In the genomic region with DNA sequence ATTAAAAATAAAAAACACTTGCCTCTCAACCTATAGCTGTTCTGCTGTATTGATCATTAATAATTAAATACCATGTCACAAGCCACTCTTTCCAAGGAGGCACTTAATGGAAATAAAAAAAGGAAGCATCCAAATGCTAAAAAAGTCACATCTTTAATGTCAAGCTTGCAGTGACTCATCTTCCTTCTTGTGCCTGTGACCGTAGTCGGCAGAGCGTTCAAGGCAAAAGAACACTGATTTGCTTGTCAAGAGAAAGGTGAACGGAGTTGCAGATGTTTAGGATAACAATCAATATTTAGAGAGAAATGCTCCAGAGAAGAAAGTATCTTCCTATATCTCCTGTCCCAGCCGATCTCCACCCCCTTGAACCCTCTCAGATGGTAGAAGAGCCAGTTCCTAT, we compare ENCODE assay signal across 32 cellular contexts.
"Had no signal": no experiment of that assay in that cellular context is flagged by ENCODE, and none has a peak within 500 bp of the region (broad histone marks: within the 10 kb centered on the region; RNA-seq: fewer than 3 reads in every experiment).

No MANE protein-coding gene starts in this region.

- H3K4me1 Mint-ChIP-seq: activated CD4-positive, alpha-beta T cell treated with anti-CD3 and anti-CD28 coated beads for 36 hours; activated naive CD4-positive, alpha-beta T cell treated with anti-CD3 and anti-CD28 coated beads, Interleukin-2, amount 10 ng/mL, durations not matched to agents 7 days and 5 days; activated naive CD8-positive, alpha-beta T cell treated with anti-CD3 and anti-CD28 coated beads, Interleukin-2, amount 50 U/mL, for 24 hours; WTC11 had no signal

- H3K4me3 ChIP-seq: K562, PC-9 had no signal

- DNase-seq: activated CD4-positive, alpha-beta memory T cell treated with anti-CD3 and anti-CD28 coated beads for 36 hours; activated CD4-positive, alpha-beta T cell treated with anti-CD3 and anti-CD28 coated beads for 36 hours; activated CD4-positive, alpha-beta T cell treated with anti-CD3 and anti-CD28 coated beads, Interleukin-2, amount 50 U/mL, for 1 hour; activated CD8-positive, alpha-beta memory T cell treated with anti-CD3 and anti-CD28 coated beads, Interleukin-2, amount 50 U/mL, for 4 hours; activated naive CD4-positive, alpha-beta T cell treated with anti-CD3 and anti-CD28 coated beads, Interleukin-2, amount 10 ng/mL, durations not matched to agents 7 days and 5 days; activated naive CD8-positive, alpha-beta T cell treated with anti-CD3 and anti-CD28 coated beads, Interleukin-2, amount 50 U/mL, for 24 hours; activated T-cell treated with anti-CD3 and anti-CD28 coated beads for 4 hours; activated T-cell treated with anti-CD3 and anti-CD28 coated beads, Interleukin-2, amount 50 U/mL, for 4 hours; anterior cingulate cortex; central memory CD4-positive, alpha-beta T cell; NCI-H1092 treated with DMSO at 0.1 percent for 48 hours; NCI-H1417; NCI-H146; NCI-H187; NCI-H2029 treated with DMSO at 0.1 percent for 48 hours; NCI-H2107; NCI-H2171; NCI-H510A; NCI-H526; NCI-H748 treated with DMSO at 0.1 percent for 48 hours; NK-92 treated with Interleukin-12 subunit alpha and Interleukin-12 subunit beta, amount 100 ng/mL, for 24 hours; PC-9; Right ventricle myocardium superior had no signal

- H3K27ac ChIP-seq: PC-9, RWPE1 had no signal

- H3K27me3 Mint-ChIP-seq: activated CD4-positive, alpha-beta memory T cell treated with anti-CD3 and anti-CD28 coated beads for 36 hours; activated CD4-positive, alpha-beta T cell treated with anti-CD3 and anti-CD28 coated beads for 36 hours; activated naive CD4-positive, alpha-beta T cell treated with anti-CD3 and anti-CD28 coated beads, Interleukin-2, amount 10 ng/mL, durations not matched to agents 7 days and 5 days; activated naive CD8-positive, alpha-beta T cell; activated naive CD8-positive, alpha-beta T cell treated with anti-CD3 and anti-CD28 coated beads, Interleukin-2, amount 50 U/mL, for 24 hours; brain had no signal

- H3K4me3 Mint-ChIP-seq: activated CD4-positive, alpha-beta memory T cell treated with anti-CD3 and anti-CD28 coated beads for 36 hours; activated CD4-positive, alpha-beta T cell treated with anti-CD3 and anti-CD28 coated beads for 36 hours; activated naive CD4-positive, alpha-beta T cell treated with anti-CD3 and anti-CD28 coated beads, Interleukin-2, amount 10 ng/mL, durations not matched to agents 7 days and 5 days; activated naive CD8-positive, alpha-beta T cell; activated naive CD8-positive, alpha-beta T cell treated with anti-CD3 and anti-CD28 coated beads, Interleukin-2, amount 50 U/mL, for 24 hours; activated T-cell treated with anti-CD3 and anti-CD28 coated beads, Interleukin-2, amount 50 U/mL, for 4 hours; activated T-helper 1 cell treated with anti-CD3 and anti-CD28 coated beads, Interleukin-12 subunit alpha, Interleukin-12 subunit beta, Interleukin-2, Interleukin-4 antibody, amounts not matched to agents 30 ng/mL and 10 ng/mL and 1 ng/mL, durations not matched to agents 14 hours and 24 hours and 36 hours; brain; T-helper 1 cell treated with Interleukin-12 subunit alpha and Interleukin-12 subunit beta and Interleukin-4 antibody, amounts not matched to agents 30 μg/mL and 1 μg/mL, for 36 hours; T-helper 2 cell treated with Interferon-gamma antibody and Interleukin-4, amounts not matched to agents 5 μg/mL and 100 μg/mL, for 36 hours; WTC11 had no signal

- ATAC-seq: activated CD4-positive, alpha-beta T cell treated with anti-CD3 and anti-CD28 coated beads for 36 hours; activated CD4-positive, CD25-positive, alpha-beta regulatory T cell treated with anti-CD3 and anti-CD28 coated beads, Interleukin-2, amount 50 U/mL, for 24 hours; activated naive CD8-positive, alpha-beta T cell treated with anti-CD3 and anti-CD28 coated beads, Interleukin-2, amount 50 U/mL, for 24 hours; activated T-cell treated with anti-CD3 and anti-CD28 coated beads, Interleukin-2, amount 50 U/mL, for 4 hours; K562; WTC11 had no signal

- H3K27ac Mint-ChIP-seq: activated CD4-positive, alpha-beta memory T cell treated with anti-CD3 and anti-CD28 coated beads for 36 hours; activated CD4-positive, alpha-beta T cell treated with anti-CD3 and anti-CD28 coated beads for 36 hours; activated naive CD4-positive, alpha-beta T cell treated with anti-CD3 and anti-CD28 coated beads, Interleukin-2, amount 10 ng/mL, durations not matched to agents 7 days and 5 days; activated naive CD8-positive, alpha-beta T cell; activated naive CD8-positive, alpha-beta T cell treated with anti-CD3 and anti-CD28 coated beads, Interleukin-2, amount 50 U/mL, for 24 hours; activated T-helper 1 cell treated with anti-CD3 and anti-CD28 coated beads, Interleukin-12 subunit alpha, Interleukin-12 subunit beta, Interleukin-2, Interleukin-4 antibody, amounts not matched to agents 30 ng/mL and 10 ng/mL and 1 ng/mL, durations not matched to agents 14 hours and 24 hours and 36 hours; brain; T-helper 1 cell treated with Interleukin-12 subunit alpha and Interleukin-12 subunit beta and Interleukin-4 antibody, amounts not matched to agents 30 μg/mL and 1 μg/mL, for 36 hours; T-helper 2 cell treated with Interferon-gamma antibody and Interleukin-4, amounts not matched to agents 5 μg/mL and 100 μg/mL, for 36 hours; WTC11 had no signal

- H3K9me3 Mint-ChIP-seq: activated naive CD4-positive, alpha-beta T cell treated with anti-CD3 and anti-CD28 coated beads, Interleukin-2, amount 10 ng/mL, durations not matched to agents 7 days and 5 days; activated naive CD8-positive, alpha-beta T cell treated with anti-CD3 and anti-CD28 coated beads, Interleukin-2, amount 50 U/mL, for 24 hours; activated T-helper 1 cell treated with anti-CD3 and anti-CD28 coated beads, Interleukin-12 subunit alpha, Interleukin-12 subunit beta, Interleukin-2, Interleukin-4 antibody, amounts not matched to agents 30 ng/mL and 10 ng/mL and 1 ng/mL, durations not matched to agents 14 hours and 24 hours and 36 hours; brain; WTC11 had no signal

- H3K36me3 Mint-ChIP-seq: activated CD4-positive, alpha-beta memory T cell treated with anti-CD3 and anti-CD28 coated beads for 36 hours; activated naive CD4-positive, alpha-beta T cell treated with anti-CD3 and anti-CD28 coated beads, Interleukin-2, amount 10 ng/mL, durations not matched to agents 7 days and 5 days; activated naive CD8-positive, alpha-beta T cell; brain; WTC11 had no signal
